8 cellular contexts compared by ENCODE assay signal in genomic region chr6:37137201-37137880, GRCh38. TPM values are rescaled to one million over a fixed set of nuclear protein-coding genes. Genes with fewer than 3 reads are reported as not detected.
DNase-seq lines count a peak whose midpoint lies in the region; ATAC-seq and TF ChIP-seq lines count a peak whose summit lies in the region.

No MANE protein-coding gene starts in this region.

- H3K36me3 Mint-ChIP-seq in endothelial cell (ENCODE audit: low read depth, unreplicated experiment) = no peaks in the 10 kb centered on the region

- H3K27me3 Mint-ChIP-seq in endothelial cell (ENCODE audit: unreplicated experiment) = peaks cover 9% of the 10 kb centered on the region

- no peaks in the 10 kb centered on the region for H3K9me3 ChIP-seq in aorta (ENCODE audit: control insufficient read depth, low read length)

- no peak for TF ChIP-seq CTCF in endothelial cell (IDR thresholded peaks at IDR 0.05; ENCODE audit: unreplicated experiment)

- no peak overlapping the region for H3K4me3 ChIP-seq in aorta (ENCODE audit: low read length in 2 of 2)

- H3K4me1 Mint-ChIP-seq in endothelial cell (ENCODE audit: unreplicated experiment) = peaks cover 32% of the 10 kb centered on the region

- H3K9me3 Mint-ChIP-seq in endothelial cell (ENCODE audit: unreplicated experiment) = no peaks in the 10 kb centered on the region

- peak; percentile 93 to 96 for ATAC-seq in activated CD4-positive, CD25-positive, alpha-beta regulatory T cell treated with anti-CD3 and anti-CD28 coated beads, Interleukin-2, amount 50 U/mL, for 24 hours
- peak; percentile 67 for ATAC-seq in aorta (ENCODE audit: low FRiP score)
- ATAC-seq in GM19023 (IDR thresholded peaks at IDR 0.05; ENCODE audit: unreplicated experiment) = no peak
- ATAC-seq in GM21390 (IDR thresholded peaks at IDR 0.05; ENCODE audit: unreplicated experiment) = no peak

- no peaks in the 10 kb centered on the region for H3K36me3 ChIP-seq in aorta (ENCODE audit: control insufficient read depth in 1 of 2, insufficient read depth in 2 of 2, low read length in 1 of 2)

- no peak for DNase-seq in activated CD4-positive, CD25-positive, alpha-beta regulatory T cell treated with anti-CD3 and anti-CD28 coated beads, Interleukin-2, amount 50 U/mL, for 72 hours
- DNase-seq in T1000 (lab: John Stamatoyannopoulos, UW) (peak; percentile 84), endothelial cell (ENCODE audit: low spot score) (peak; percentile 23), myocyte (ENCODE audit: low read depth) (peak; percentile 92), aorta (peak in 1 of 2 donors; percentile 53)

- H3K4me3 Mint-ChIP-seq in endothelial cell (ENCODE audit: unreplicated experiment) = peak overlapping the region; percentile 90

- H3K4me1 ChIP-seq in aorta (ENCODE audit: control insufficient read depth in 1 of 2, insufficient read depth in 2 of 2, low read length in 2 of 2) = peaks cover 0 to 5% of the 10 kb centered on the region in 2 donors

- 12 to 18% methylated on average over 18 of the region's 18 CpGs for WGBS in aorta, 2 donors

- H3K27me3 ChIP-seq in aorta (ENCODE audit: control insufficient read depth in 1 of 2, insufficient read depth in 2 of 2, low read length in 1 of 2) = no peaks in the 10 kb centered on the region

- H3K27ac ChIP-seq in aorta (ENCODE audit: low read depth in 1 of 2, low read length in 2 of 2) = peak overlapping the region; percentile 37 to 77

- intact Hi-C loops in aorta (cut with DNase I) = loop anchor here in 1 of 2 donors (10.0 kb wide), 1 partner anchor 107 kb away; no protein-coding TSS in a partner anchor

- H3K27ac Mint-ChIP-seq in endothelial cell (ENCODE audit: unreplicated experiment) = peak overlapping the region; percentile 96

RNA-seq across cellular contexts. Expression of gene PIM1, which starts 32.6 kb away (rescaled TPM):
- total RNA-seq in endothelial cell (ENCODE audit: unreplicated experiment) (9.6 TPM), myocyte (3.0 and 4.6 TPM in 2 replicates), aorta (10 to 100 TPM; 42.7 to 54.2 TPM)
- polyA plus RNA-seq in myocyte (2012) = 6.6 TPM
- 10 to 100 TPM; 17.2 to 24.8 TPM for polyA plus RNA-seq in aorta

Comparison
In these comparisons a context has a peak if more than half of its experiments do, and no peak if none do; other contexts are left out.
1. ATAC-seq: peak in activated CD4-positive, CD25-positive, alpha-beta regulatory T cell treated with anti-CD3 and anti-CD28 coated beads, Interleukin-2, amount 50 U/mL, for 24 hours (2 of 2) and aorta (single experiment); none in GM19023 (single experiment) and GM21390 (single experiment).